ENCODE assay signal across 27 cellular contexts in the genomic region with DNA sequence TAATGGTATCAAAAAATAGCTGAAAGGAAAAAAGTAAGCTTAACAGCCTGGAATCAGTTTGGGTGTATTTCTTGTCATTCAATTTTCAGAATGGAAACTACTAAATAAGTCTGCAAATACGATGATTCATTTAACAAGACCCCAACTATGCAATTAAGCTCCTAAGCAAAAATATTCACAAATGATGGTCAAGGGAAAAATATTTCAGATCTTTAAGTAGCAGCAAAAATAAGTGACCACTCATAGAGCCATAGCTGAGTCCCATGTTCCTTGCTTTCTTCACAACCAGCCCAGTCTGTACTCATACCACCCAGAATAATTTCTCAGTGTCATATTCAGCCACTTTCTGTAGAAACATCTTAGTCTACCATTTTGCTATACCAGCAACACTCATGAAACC.
"Had no signal": no experiment of that assay in that cellular context is flagged by ENCODE, and none has a peak within 500 bp of the region (broad histone marks: within the 10 kb centered on the region; RNA-seq: fewer than 3 reads in every experiment).

No MANE protein-coding gene starts in this region.

- H3K27me3 ChIP-seq: gastrocnemius medialis, heart left ventricle, hepatocyte, sigmoid colon, spleen, testis, tibial artery had no signal

- H3K79me2 ChIP-seq: hepatocyte had no signal

- H2AFZ ChIP-seq: hepatocyte had no signal

- H3K36me3 ChIP-seq: gastrocnemius medialis, heart left ventricle, sigmoid colon, spleen, tibial artery had no signal

- H3K36me3 Mint-ChIP-seq: memory B cell; naive B cell; natural killer cell treated with Interleukin-12 subunit alpha and Interleukin-12 subunit beta and Interleukin-15 and Interleukin-18, amount 100 ng/mL, for 72 hours; stimulated activated memory B cell treated with anti-CD40 and anti-IgM and Interleukin-4, amounts not matched to agents 10 μg/mL and 1 μg/mL and 100 μg/mL, for 72 hours had no signal

- H3K27me3 Mint-ChIP-seq: type B pancreatic cell had no signal

- H3K4me1 Mint-ChIP-seq: stimulated activated memory B cell treated with anti-CD40 and anti-IgM and Interleukin-4, amounts not matched to agents 10 μg/mL and 1 μg/mL and 100 μg/mL, for 72 hours had no signal

- H3K9me3 ChIP-seq: gastrocnemius medialis, heart left ventricle, psoas muscle, sigmoid colon, spleen, testis, tibial artery had no signal

- H3K4me2 ChIP-seq: hepatocyte had no signal

- H3K27ac ChIP-seq: coronary artery, gastrocnemius medialis, heart left ventricle, hepatocyte, psoas muscle, sigmoid colon, skin epidermis, spleen, testis, tibial artery had no signal

- H3K4me3 ChIP-seq: coronary artery, gastrocnemius medialis, heart left ventricle, hepatocyte, lung, psoas muscle, sigmoid colon, skin epidermis, spleen, testis, tibial artery had no signal

- H3K4me1 ChIP-seq: gastrocnemius medialis, psoas muscle, sigmoid colon, testis had no signal

- H3K27ac Mint-ChIP-seq: effector memory CD8-positive, alpha-beta T cell; memory B cell; naive B cell; natural killer cell treated with Interleukin-12 subunit alpha and Interleukin-12 subunit beta and Interleukin-15 and Interleukin-18, amount 100 ng/mL, for 72 hours; stimulated activated memory B cell treated with anti-CD40 and anti-IgM and Interleukin-4, amounts not matched to agents 10 μg/mL and 1 μg/mL and 100 μg/mL, for 72 hours; type B pancreatic cell had no signal

- DNase-seq: dermis blood vessel endothelial cell; effector memory CD8-positive, alpha-beta T cell; foreskin fibroblast; gastrocnemius medialis; heart left ventricle; kidney; naive B cell; nucleus accumbens; psoas muscle; right cardiac atrium; sigmoid colon; spleen; stimulated activated CD4-positive, alpha-beta T cell treated with anti-CD3 and anti-CD28 coated beads, Interleukin-4, amount 100 ng/mL, for 4 hours; stimulated activated naive CD8-positive, alpha-beta T cell treated with anti-CD3 and anti-CD28 coated beads, Interleukin-15, Interleukin-2, amounts not matched to agents 100 U/mL and 50 U/mL, for 24 hours; substantia nigra; testis; tibial artery had no signal

- ATAC-seq: effector memory CD8-positive, alpha-beta T cell; gastrocnemius medialis; heart left ventricle; left lobe of liver; natural killer cell treated with Interleukin-12 subunit alpha and Interleukin-12 subunit beta and Interleukin-15 and Interleukin-18, amount 100 ng/mL, for 72 hours; psoas muscle; right cardiac atrium; stimulated activated memory B cell treated with anti-CD40 and anti-IgM and Interleukin-4, amounts not matched to agents 10 μg/mL and 1 μg/mL and 100 μg/mL, for 72 hours; stimulated activated naive CD8-positive, alpha-beta T cell treated with anti-CD3 and anti-CD28 coated beads, Interleukin-15, Interleukin-2, amounts not matched to agents 100 U/mL and 50 U/mL, for 24 hours had no signal

- H3K4me3 Mint-ChIP-seq: effector memory CD8-positive, alpha-beta T cell; memory B cell; naive B cell; natural killer cell treated with Interleukin-12 subunit alpha and Interleukin-12 subunit beta and Interleukin-15 and Interleukin-18, amount 100 ng/mL, for 72 hours; neural crest cell; stimulated activated memory B cell treated with anti-CD40 and anti-IgM and Interleukin-4, amounts not matched to agents 10 μg/mL and 1 μg/mL and 100 μg/mL, for 72 hours; type B pancreatic cell had no signal

- H3K9me3 Mint-ChIP-seq: effector memory CD8-positive, alpha-beta T cell; memory B cell; natural killer cell treated with Interleukin-12 subunit alpha and Interleukin-12 subunit beta and Interleukin-15 and Interleukin-18, amount 100 ng/mL, for 72 hours; stimulated activated memory B cell treated with anti-CD40 and anti-IgM and Interleukin-4, amounts not matched to agents 10 μg/mL and 1 μg/mL and 100 μg/mL, for 72 hours had no signal
